In genomic region chr17:39139137-39139516, GRCh38 we compare ENCODE assay signal across 2 cellular contexts.
TF ChIP-seq lines count a peak whose summit lies in the region.

No MANE protein-coding gene starts in this region.

TF ChIP-seq in IMR-90, 13 proteins besides CTCF, POLR2A, EP300 and RAD21:
- TF ChIP-seq CEBPB (IDR thresholded peaks at IDR 0.05; ENCODE audit: low read depth, low read length), result no peak
- TF ChIP-seq CHD1 (IDR thresholded peaks at IDR 0.05; ENCODE audit: low read depth, low read length), result no peak
- peak; percentile 68 for TF ChIP-seq RCOR1 (IDR thresholded peaks at IDR 0.05; ENCODE audit: insufficient replicate concordance, low read length)
- TF ChIP-seq USF2 (IDR thresholded peaks at IDR 0.05; ENCODE audit: low read depth, low read length), result no peak
- 0 out of 2 replicates have a peak, but pooled peaks have one; percentile 32 for TF ChIP-seq BHLHE40 (IDR thresholded peaks at IDR 0.05; ENCODE audit: low read depth, low read length)
- TF ChIP-seq MAFK (IDR thresholded peaks at IDR 0.05; ENCODE audit: low read depth, low read length), result peak; percentile 78
- TF ChIP-seq MAZ (IDR thresholded peaks at IDR 0.05; ENCODE audit: borderline replicate concordance, low read depth, low read length), result peak; percentile 53
- peak; percentile 81 for TF ChIP-seq FOS (IDR thresholded peaks at IDR 0.05; ENCODE audit: low read depth, low read length)
- TF ChIP-seq RFX5 (IDR thresholded peaks at IDR 0.05; ENCODE audit: low read depth, low read length), result no peak

TF ChIP-seq in K562, 482 proteins besides CTCF, POLR2A, EP300 and RAD21:
- TF ChIP-seq FOSL1 (tag; conservative IDR thresholded peaks at IDR 0.05) (peak; percentile 53; the same call in 1 of the 2 replicates), ZFP36 (IDR thresholded peaks at IDR 0.05; ENCODE audit: low read depth, low read length, partially characterized antibody) (peak; percentile 44), ZFP30 (CRISPR knock-in tag; IDR thresholded peaks at IDR 0.05; ENCODE audit: borderline replicate concordance) (no peak)
